Comparison of ENCODE assay signal across 8 cellular contexts in genomic region chr16:78122774-78123315, GRCh38. TPM values are rescaled to one million over a fixed set of nuclear protein-coding genes. Genes with fewer than 3 reads are reported as not detected.
A peak's percentile ranks its signal among the peaks of the same experiment; 100 is the strongest.
DNase-seq lines count a peak whose midpoint lies in the region; ATAC-seq, FAIRE-seq and TF ChIP-seq lines count a peak whose summit lies in the region.

No MANE protein-coding gene starts in this region.

- no peak overlapping the region for H3K27ac Mint-ChIP-seq in stimulated activated effector memory CD8-positive, alpha-beta T cell treated with anti-CD3 and anti-CD28 coated beads, Interleukin-12 subunit alpha, Interleukin-12 subunit beta, amount 100 ng/mL, for 72 hours

- H3K9me3 ChIP-seq in DOHH2 (ENCODE audit: control insufficient read depth, insufficient read depth, low read length) = no peaks in the 10 kb centered on the region
- H3K9me3 ChIP-seq in K562 (replicated peaks; ENCODE audit: control insufficient read depth, insufficient read depth, low read depth, low read length) = no peaks in the 10 kb centered on the region

- H3K27me3 ChIP-seq in DOHH2 (ENCODE audit: control insufficient read depth, low read length) (no peaks in the 10 kb centered on the region), K562 (ENCODE audit: control insufficient read depth in 2 of 2, insufficient read depth in 2 of 2, low read length in 2 of 2) (no peaks in the 10 kb centered on the region)

- H3F3A ChIP-seq in DOHH2 (ENCODE audit: control insufficient read depth, insufficient read depth) = peaks cover 5% of the 10 kb centered on the region; the same call in 1 of the 2 replicates

- H3K4me2 ChIP-seq in DOHH2 (ENCODE audit: low read length) (no peak overlapping the region), K562 (ENCODE audit: insufficient read depth, low read length) (no peak overlapping the region)

- CTCF ChIA-PET in K562 (lab: Yijun Ruan, JAX; ENCODE audit: low intra/inter-chr PET ratio) = interaction anchor here (0.5 to 2.1 kb wide), 2 partner anchors 113 to 381 kb away, joined by 4 to 11 read pairs; no protein-coding TSS in a partner anchor

- no peak overlapping the region for H3K4me3 ChIP-seq in DOHH2 (ENCODE audit: low read length)
- no peak overlapping the region for H3K4me3 ChIP-seq in K562

- peaks cover 21% of the 10 kb centered on the region for H3K36me3 ChIP-seq in DOHH2 (ENCODE audit: control insufficient read depth, low read length)
- H3K36me3 ChIP-seq in K562 (ENCODE audit: control insufficient read depth, insufficient read depth, low read length) = peaks cover 3% of the 10 kb centered on the region; the same call in 2 of the 3 replicates

- peak; percentile 87 for ATAC-seq in GM19467 (IDR thresholded peaks at IDR 0.05; ENCODE audit: unreplicated experiment)
- ATAC-seq in K562 = peak; percentile 90
- peak; percentile 64 for ATAC-seq in stimulated activated effector memory CD8-positive, alpha-beta T cell treated with anti-CD3 and anti-CD28 coated beads, Interleukin-12 subunit alpha, Interleukin-12 subunit beta, amount 100 ng/mL, for 72 hours
- ATAC-seq in GM21528 (IDR thresholded peaks at IDR 0.05; ENCODE audit: low FRiP score, unreplicated experiment) = no peak

- intact Hi-C loops in K562 (cut with micrococcal nuclease) = loop anchor here (2.0 to 5.0 kb wide), 2 partner anchors 112 to 649 kb away; no protein-coding TSS in a partner anchor

- WGBS in K562 (ENCODE audit: insufficient coverage, low coverage, missing lambda C conversion rate) = 2% methylated on average over 4 of the region's 4 CpGs

- TF ChIP-seq POLR2A in K562 (conservative IDR thresholded peaks at IDR 0.05) = no peak

- no peak overlapping the region; a peak in 1 of 4 replicates for H3K9ac ChIP-seq in K562 (ENCODE audit: insufficient read depth in 1 of 2, low read depth in 2 of 2, low read length in 2 of 2)

- TF ChIP-seq CTCF in DOHH2 (IDR thresholded peaks at IDR 0.05; ENCODE audit: low read depth, low read length, poor library complexity, severe bottlenecking) (peak; percentile 25), K562 (IDR thresholded peaks at IDR 0.05 in 2 of 3, conservative IDR thresholded peaks at IDR 0.05 in 1 of 3; ENCODE audit: insufficient read depth in 2 of 3, low read depth in 1 of 3, low read length in 3 of 3) (peak in 2 of 3 experiments; percentile 34 to 64; a peak in 3 of 6 replicates)

- POLR2A ChIA-PET in K562 (lab: Yijun Ruan, JAX) = interaction anchor here (0.6 kb wide), 1 partner anchor 12 kb away, joined by 3 read pairs; no protein-coding TSS in a partner anchor

- peaks cover 6% of the 10 kb centered on the region for H3K4me1 Mint-ChIP-seq in stimulated activated effector memory CD8-positive, alpha-beta T cell treated with anti-CD3 and anti-CD28 coated beads, Interleukin-12 subunit alpha, Interleukin-12 subunit beta, amount 100 ng/mL, for 72 hours

- TF ChIP-seq EP300 in K562 (IDR thresholded peaks at IDR 0.05; ENCODE audit: low read length) = no peak

- no peaks in the 10 kb centered on the region for H4K20me1 ChIP-seq in DOHH2 (ENCODE audit: control insufficient read depth, insufficient read depth, low read depth, low read length)
- H4K20me1 ChIP-seq in K562 (replicated peaks; ENCODE audit: control insufficient read depth, insufficient read depth, low read length) = no peaks in the 10 kb centered on the region

- H3K4me3 Mint-ChIP-seq in stimulated activated effector memory CD8-positive, alpha-beta T cell treated with anti-CD3 and anti-CD28 coated beads, Interleukin-12 subunit alpha, Interleukin-12 subunit beta, amount 100 ng/mL, for 72 hours = no peak overlapping the region

- peak; percentile 8 for DNase-seq in HS-27A (ENCODE audit: low read depth)
- peak; percentile 74 for DNase-seq in NOMO-1 treated with DMSO at 0.1 percent for 48 hours (lab: John Stamatoyannopoulos, UW; ENCODE audit: unreplicated experiment)
- peak; percentile 26 to 37 (median 32) for DNase-seq in K562 (ENCODE audit: extremely low read depth in 1 of 4, low spot score in 3 of 4)
- DNase-seq in hippocampal formation (lab: John Stamatoyannopoulos, UW) = peak; percentile 14 to 93
- no peak for DNase-seq in stimulated activated effector memory CD8-positive, alpha-beta T cell treated with anti-CD3 and anti-CD28 coated beads, Interleukin-12 subunit alpha, Interleukin-12 subunit beta, amount 100 ng/mL, for 72 hours (ENCODE audit: low spot score in 2 of 2)

- no peak overlapping the region for H3K27ac ChIP-seq in DOHH2 (ENCODE audit: low read depth, low read length)
- no peak overlapping the region for H3K27ac ChIP-seq in K562 (ENCODE audit: extremely low read depth, low read depth, low read length)

- H3K79me2 ChIP-seq in DOHH2 (ENCODE audit: control insufficient read depth, low read length) = no peaks in the 10 kb centered on the region
- no peaks in the 10 kb centered on the region for H3K79me2 ChIP-seq in K562 (ENCODE audit: control insufficient read depth, insufficient read depth, low read length)

- peak; percentile 56 to 60 for TF ChIP-seq RAD21 in K562 (CRISPR knock-in tag; conservative IDR thresholded peaks at IDR 0.05 in 1 of 2, IDR thresholded peaks at IDR 0.05 in 1 of 2)

- no TSS peak for BruUV-seq in K562 (replicated peaks; lab: Mats Ljungman, UMichigan)

- peak; percentile 71 for FAIRE-seq in K562 (lab: Jason Lieb, UNC)

- H3K9me2 ChIP-seq in DOHH2 (replicated peaks; ENCODE audit: control insufficient read depth, low read length) = no peaks in the 10 kb centered on the region

- in situ Hi-C loops in K562 (cut with MboI) = no loop called here

- H3K36me3 Mint-ChIP-seq in stimulated activated effector memory CD8-positive, alpha-beta T cell treated with anti-CD3 and anti-CD28 coated beads, Interleukin-12 subunit alpha, Interleukin-12 subunit beta, amount 100 ng/mL, for 72 hours = peaks cover 17% of the 10 kb centered on the region

- H3K9me3 Mint-ChIP-seq in stimulated activated effector memory CD8-positive, alpha-beta T cell treated with anti-CD3 and anti-CD28 coated beads, Interleukin-12 subunit alpha, Interleukin-12 subunit beta, amount 100 ng/mL, for 72 hours = no peaks in the 10 kb centered on the region

- no peak overlapping the region for H2AFZ ChIP-seq in K562 (ENCODE audit: low read depth, low read length)

- H3K4me1 ChIP-seq in DOHH2 (ENCODE audit: control insufficient read depth, low read length) (no peaks in the 10 kb centered on the region), K562 (replicated peaks in 1 of 2; ENCODE audit: control insufficient read depth in 2 of 2, insufficient read depth in 2 of 2, low read length in 2 of 2) (no peaks in the 10 kb centered on the region)

- H3K9me1 ChIP-seq in K562 (ENCODE audit: control insufficient read depth, insufficient read depth, low read length) = no peaks in the 10 kb centered on the region

TF ChIP-seq in K562, 482 proteins besides CTCF, POLR2A, EP300 and RAD21 (continues in another document):
- TF ChIP-seq IRF1 (CRISPR knock-in tag; IDR thresholded peaks at IDR 0.05; ENCODE audit: borderline replicate concordance) (no peak), ARID1B (IDR thresholded peaks at IDR 0.05) (0 out of 2 replicates have a peak, but pooled peaks have one; percentile 10), TRIM24 (IDR thresholded peaks at IDR 0.05) (no peak), E2F3 (CRISPR knock-in tag; IDR thresholded peaks at IDR 0.05) (no peak), L3MBTL2 (IDR thresholded peaks at IDR 0.05) (no peak), FOXA1 (IDR thresholded peaks at IDR 0.05; ENCODE audit: borderline replicate concordance) (no peak), ELF1 (tag; IDR thresholded peaks at IDR 0.05) (no peak), ZNF347 (CRISPR knock-in tag; IDR thresholded peaks at IDR 0.05; ENCODE audit: low read depth) (no peak), THRA (IDR thresholded peaks at IDR 0.05) (no peak)

RNA-seq across cellular contexts. Expression of gene WWOX, which starts 23.4 kb away (rescaled TPM):
- 22.7 and 30.6 TPM in 2 replicates for total RNA-seq in K562 (2011; cell fraction: chromatin; rRNA removed; ENCODE audit: low replicate concordance)
- total RNA-seq in K562 (2011; cell fraction: nucleolus; rRNA removed) = 22.2 and 28.2 TPM in 2 replicates
- total RNA-seq in K562 (2011; cell fraction: nucleoplasm; rRNA removed) = 23.4 and 25.7 TPM in 2 replicates
- total RNA-seq in K562 (2014; rRNA removed) = 17.3 and 22.7 TPM in 2 replicates
- 8.1 and 11.8 TPM in 2 replicates for total RNA-seq in K562 (2014; rRNA removed; fragmentation: Illumina TruSeq; extraction: Trizol)
- total RNA-seq in K562 (2015; rRNA removed; fragmentation: Illumina TruSeq; extraction: Trizol) = 15.0 and 18.6 TPM in 2 replicates
- 10.3 and 10.8 TPM in 2 replicates for total RNA-seq in K562 (2021)
- polyA plus RNA-seq in K562 (2011; rRNA removed) = 6.5 and 6.6 TPM in 2 replicates
- 5.2 and 6.2 TPM in 2 replicates for polyA plus RNA-seq in K562 (2011; cell fraction: cytosol; rRNA removed)
- polyA plus RNA-seq in K562 (2011; cell fraction: nucleus; rRNA removed) = 6.6 and 12.3 TPM in 2 replicates
- polyA plus RNA-seq in K562 (2012) = 9.6 and 11.2 TPM in 2 replicates
- 6.0 and 12.8 TPM in 2 replicates for polyA plus RNA-seq in K562 (2014; fragmentation: Illumina TruSeq; extraction: Trizol)
- 1 to 10 TPM; 1.6 to 1.7 TPM for polyA plus RNA-seq in K562 (2014; fragmentation: Nextera tagmentation; extraction: Ambion mirVana)
- 9.4 and 10.8 TPM in 2 replicates for polyA plus RNA-seq in K562 (2014; rRNA removed)
- polyA minus RNA-seq in K562 (2011; rRNA and poly(A)+ RNA removed) = 10.3 and 10.4 TPM in 2 replicates
- polyA minus RNA-seq in K562 (2011; cell fraction: cytosol; rRNA and poly(A)+ RNA removed) = 6.4 and 9.8 TPM in 2 replicates
- polyA minus RNA-seq in K562 (2011; cell fraction: nucleus; rRNA and poly(A)+ RNA removed) = 24.5 and 31.0 TPM in 2 replicates

Comparison
In these comparisons a context has a peak if more than half of its experiments do, and no peak if none do; other contexts are left out.
1. DNase-seq: peak in HS-27A (single experiment), NOMO-1 treated with DMSO at 0.1 percent for 48 hours (single experiment), K562 (4 of 4) and hippocampal formation (2 of 2); none in stimulated activated effector memory CD8-positive, alpha-beta T cell treated with anti-CD3 and anti-CD28 coated beads, Interleukin-12 subunit alpha, Interleukin-12 subunit beta, amount 100 ng/mL, for 72 hours (0 of 2).